ENCODE assay signal across 1 cellular context in genomic region chr16:87855852-87856715, GRCh38.
TF ChIP-seq lines count a peak whose summit lies in the region.

No MANE protein-coding gene starts in this region.

TF ChIP-seq in HepG2, 621 proteins besides CTCF, POLR2A, EP300 and RAD21 (continued from another document and continues in another):
- TF ChIP-seq SCMH1 (CRISPR knock-in tag; IDR thresholded peaks at IDR 0.05; ENCODE audit: borderline replicate concordance) (no peak), ZNF513 (CRISPR knock-in tag; conservative IDR thresholded peaks at IDR 0.05) (no peak), RFXAP (CRISPR knock-in tag; IDR thresholded peaks at IDR 0.05; ENCODE audit: borderline replicate concordance) (peak; percentile 28; the same call in 1 of the 2 replicates), PHF20 (CRISPR knock-in tag; IDR thresholded peaks at IDR 0.05) (peak; percentile 59; the same call in 1 of the 2 replicates), NFATC3 (CRISPR knock-in tag; IDR thresholded peaks at IDR 0.05) (no peak), MYPOP (CRISPR knock-in tag; IDR thresholded peaks at IDR 0.05) (0 out of 2 replicates have a peak, but pooled peaks have one; percentile 12), NFKB2 (CRISPR knock-in tag; IDR thresholded peaks at IDR 0.05; ENCODE audit: borderline replicate concordance) (no peak), TFAP4 (IDR thresholded peaks at IDR 0.05; ENCODE audit: borderline replicate concordance, low read depth) (peak; percentile 88; the same call in 1 of the 2 replicates), ZNF670 (CRISPR knock-in tag; IDR thresholded peaks at IDR 0.05; ENCODE audit: borderline replicate concordance) (no peak), MAFG (CRISPR knock-in tag; IDR thresholded peaks at IDR 0.05) (no peak), IRF9 (CRISPR knock-in tag; IDR thresholded peaks at IDR 0.05; ENCODE audit: borderline replicate concordance) (0 out of 2 replicates have a peak, but pooled peaks have one; percentile 12), RBFOX2 (IDR thresholded peaks at IDR 0.05; ENCODE audit: low read depth, low read length) (peak; percentile 88), MATR3 (CRISPR knock-in tag; IDR thresholded peaks at IDR 0.05) (no peak), JUND (CRISPR knock-in tag; IDR thresholded peaks at IDR 0.05) (no peak), HIC2 (CRISPR knock-in tag; IDR thresholded peaks at IDR 0.05; ENCODE audit: low read depth) (peak; percentile 88), ZBTB20 (CRISPR knock-in tag; IDR thresholded peaks at IDR 0.05; ENCODE audit: borderline replicate concordance, low read depth) (peak; percentile 65; the same call in 1 of the 2 replicates), E2F5 (CRISPR knock-in tag; conservative IDR thresholded peaks at IDR 0.05) (no peak), GPBP1L1 (CRISPR knock-in tag; IDR thresholded peaks at IDR 0.05) (no peak), ZSCAN9 (CRISPR knock-in tag; IDR thresholded peaks at IDR 0.05; ENCODE audit: borderline replicate concordance) (peak; percentile 74), CC2D1A (CRISPR knock-in tag; IDR thresholded peaks at IDR 0.05) (0 out of 2 replicates have a peak, but pooled peaks have one; percentile 25), CREBL2 (CRISPR knock-in tag; IDR thresholded peaks at IDR 0.05; ENCODE audit: borderline replicate concordance) (no peak; the same call in 1 of the 2 replicates), ZNF496 (CRISPR knock-in tag; IDR thresholded peaks at IDR 0.05; ENCODE audit: insufficient replicate concordance) (no peak), KDM1A (CRISPR knock-in tag; IDR thresholded peaks at IDR 0.05) (no peak), CCDC6 (CRISPR knock-in tag; IDR thresholded peaks at IDR 0.05) (no peak), TFE3 (CRISPR knock-in tag; IDR thresholded peaks at IDR 0.05) (peak; percentile 67; the same call in 1 of the 2 replicates), MZF1 (CRISPR knock-in tag; IDR thresholded peaks at IDR 0.05; ENCODE audit: borderline replicate concordance) (0 out of 2 replicates have a peak, but pooled peaks have one; percentile 58), BCL3 (CRISPR knock-in tag; IDR thresholded peaks at IDR 0.05) (no peak), ZNF720 (CRISPR knock-in tag; IDR thresholded peaks at IDR 0.05) (no peak), FIP1L1 (IDR thresholded peaks at IDR 0.05; ENCODE audit: borderline replicate concordance, insufficient read depth, low read depth, low read length) (no peak), NKX3-1 (CRISPR knock-in tag; IDR thresholded peaks at IDR 0.05) (0 out of 2 replicates have a peak, but pooled peaks have one; percentile 54), HOMEZ (CRISPR knock-in tag; IDR thresholded peaks at IDR 0.05; ENCODE audit: low read depth) (no peak), NAIF1 (CRISPR knock-in tag; IDR thresholded peaks at IDR 0.05; ENCODE audit: borderline replicate concordance) (no peak), ZNF749 (CRISPR knock-in tag; IDR thresholded peaks at IDR 0.05; ENCODE audit: borderline replicate concordance) (no peak), NR2F2 (IDR thresholded peaks at IDR 0.05; ENCODE audit: borderline replicate concordance, low read depth) (no peak), ZNF784 (CRISPR knock-in tag; IDR thresholded peaks at IDR 0.05; ENCODE audit: borderline replicate concordance) (peak; percentile 77; the same call in 1 of the 2 replicates), PHF8 (CRISPR knock-in tag; IDR thresholded peaks at IDR 0.05) (peak; percentile 21; the same call in 1 of the 2 replicates), NR2F6 (IDR thresholded peaks at IDR 0.05) (no peak), NR2F6 (CRISPR knock-in tag; IDR thresholded peaks at IDR 0.05) (peak; percentile 75), ZNF605 (CRISPR knock-in tag; IDR thresholded peaks at IDR 0.05) (0 out of 2 replicates have a peak, but pooled peaks have one; percentile 13), ZNF660 (CRISPR knock-in tag; IDR thresholded peaks at IDR 0.05; ENCODE audit: borderline replicate concordance, low read depth) (no peak), ZEB1 (IDR thresholded peaks at IDR 0.05; ENCODE audit: insufficient replicate concordance, low read depth) (no peak), ZNF615 (CRISPR knock-in tag; IDR thresholded peaks at IDR 0.05; ENCODE audit: borderline replicate concordance) (no peak), KLF13 (CRISPR knock-in tag; IDR thresholded peaks at IDR 0.05) (no peak), IRX3 (CRISPR knock-in tag; IDR thresholded peaks at IDR 0.05; ENCODE audit: borderline replicate concordance, low read depth) (no peak), TERF1 (CRISPR knock-in tag; IDR thresholded peaks at IDR 0.05) (no peak), ZNF891 (CRISPR knock-in tag; IDR thresholded peaks at IDR 0.05) (no peak), PBX2 (CRISPR knock-in tag; IDR thresholded peaks at IDR 0.05) (0 out of 2 replicates have a peak, but pooled peaks have one; percentile 12)
